12 cellular contexts compared by ENCODE assay signal in the genomic region with DNA sequence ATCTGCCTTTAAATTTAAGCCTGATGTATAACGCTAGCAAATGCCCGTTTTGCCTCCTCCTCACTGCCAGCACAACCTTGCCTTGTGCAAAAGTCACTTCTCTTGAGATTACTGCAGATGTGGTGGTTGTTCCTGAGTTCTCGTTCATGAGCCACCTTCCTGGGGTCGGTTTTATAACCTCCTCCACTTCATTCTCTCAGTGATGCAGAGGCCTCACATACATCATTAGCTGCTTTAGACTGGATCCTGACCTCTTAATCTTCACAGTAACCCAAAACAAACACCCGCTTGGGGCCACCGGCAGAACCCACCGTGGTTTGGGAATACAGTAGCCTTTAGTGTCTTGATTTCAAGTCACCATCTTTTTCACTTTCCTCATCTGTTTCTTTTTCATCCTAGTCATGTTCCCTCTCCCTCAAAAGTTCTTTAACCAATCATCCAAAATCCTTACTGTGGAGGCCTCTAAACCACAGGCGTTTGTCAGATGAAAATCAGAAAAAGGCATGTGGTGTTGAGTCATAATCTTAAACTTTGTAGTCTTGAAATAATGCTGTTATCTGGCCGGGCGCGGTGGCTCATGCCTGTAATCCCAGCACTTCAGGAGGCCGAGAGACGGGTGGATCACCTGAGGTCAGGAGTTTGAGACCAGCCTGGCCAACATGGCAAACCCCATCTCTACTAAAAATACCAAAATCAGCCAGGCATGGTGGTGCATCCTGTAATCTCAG.
DNase-seq lines count a peak whose midpoint lies in the region; ATAC-seq and TF ChIP-seq lines count a peak whose summit lies in the region.
"Had no signal": no experiment of that assay in that cellular context is flagged by ENCODE, and none has a peak within 500 bp of the region (broad histone marks: within the 10 kb centered on the region; RNA-seq: fewer than 3 reads in every experiment).

No MANE protein-coding gene starts in this region.

- no peaks in the 10 kb centered on the region for H3K27me3 ChIP-seq in SJCRH30

- H3K27me3 Mint-ChIP-seq in osteocyte (ENCODE audit: unreplicated experiment), result no peaks in the 10 kb centered on the region

- H3K4me1 Mint-ChIP-seq in osteocyte (ENCODE audit: unreplicated experiment), result peaks cover 3% of the 10 kb centered on the region

- no peaks in the 10 kb centered on the region for H3K9me3 ChIP-seq in SJCRH30 (replicated peaks)

- no peaks in the 10 kb centered on the region for H3K36me3 Mint-ChIP-seq in osteocyte (ENCODE audit: unreplicated experiment)

- TF ChIP-seq CTCF in epithelial cell of esophagus (IDR thresholded peaks at IDR 0.05; ENCODE audit: insufficient read depth, low read depth, low read length, missing control alignments), result no peak
- no peak for TF ChIP-seq CTCF in osteocyte (IDR thresholded peaks at IDR 0.05)

- DNase-seq in ELR (ENCODE audit: low read depth) (peak; percentile 70), M059J (ENCODE audit: low read depth) (peak; percentile 95), epithelial cell of esophagus (ENCODE audit: low read depth) (peak; percentile 7), osteocyte (ENCODE audit: extremely low spot score, unreplicated experiment) (no peak), SJCRH30 (no peak)
- no peak for DNase-seq in activated CD4-positive, alpha-beta T cell treated with anti-CD3 and anti-CD28 coated beads, Interleukin-2, amount 50 U/mL, for 48 hours
- DNase-seq: activated CD4-positive, alpha-beta T cell treated with anti-CD3 and anti-CD28 coated beads for 4 hours; caudate nucleus; CD8-positive, alpha-beta T cell; NCI-H2081; SW 1271 had no signal

- H3K27ac Mint-ChIP-seq in osteocyte (ENCODE audit: unreplicated experiment), result peak overlapping the region; percentile 16
- H3K27ac Mint-ChIP-seq: CD8-positive, alpha-beta T cell had no signal

- H3K9me3 Mint-ChIP-seq in osteocyte (ENCODE audit: unreplicated experiment), result no peaks in the 10 kb centered on the region
- H3K9me3 Mint-ChIP-seq: CD8-positive, alpha-beta T cell had no signal

- H3K27ac ChIP-seq in SJCRH30, result no peak overlapping the region

- no peak overlapping the region for H3K4me3 Mint-ChIP-seq in osteocyte (ENCODE audit: unreplicated experiment)
- H3K4me3 Mint-ChIP-seq: CD8-positive, alpha-beta T cell had no signal

- H3K4me3 ChIP-seq in epithelial cell of esophagus (ENCODE audit: low read length) (no peak overlapping the region), SJCRH30 (no peak overlapping the region)

- no peaks in the 10 kb centered on the region for H3K36me3 ChIP-seq in SJCRH30

- H3K4me1 ChIP-seq in SJCRH30, result no peaks in the 10 kb centered on the region

- no peak for ATAC-seq in HG02852 (IDR thresholded peaks at IDR 0.05; ENCODE audit: unreplicated experiment)
- ATAC-seq: CD8-positive, alpha-beta T cell had no signal

Comparison
In these comparisons a context has a peak if more than half of its experiments do, and no peak if none do; other contexts are left out.
1. DNase-seq: peak in ELR (single experiment), M059J (single experiment) and epithelial cell of esophagus (single experiment); none in osteocyte (single experiment), activated CD4-positive, alpha-beta T cell treated with anti-CD3 and anti-CD28 coated beads, Interleukin-2, amount 50 U/mL, for 48 hours (0 of 2) and SJCRH30 (0 of 2).